ENCODE assay signal across 14 cellular contexts in the genomic region with DNA sequence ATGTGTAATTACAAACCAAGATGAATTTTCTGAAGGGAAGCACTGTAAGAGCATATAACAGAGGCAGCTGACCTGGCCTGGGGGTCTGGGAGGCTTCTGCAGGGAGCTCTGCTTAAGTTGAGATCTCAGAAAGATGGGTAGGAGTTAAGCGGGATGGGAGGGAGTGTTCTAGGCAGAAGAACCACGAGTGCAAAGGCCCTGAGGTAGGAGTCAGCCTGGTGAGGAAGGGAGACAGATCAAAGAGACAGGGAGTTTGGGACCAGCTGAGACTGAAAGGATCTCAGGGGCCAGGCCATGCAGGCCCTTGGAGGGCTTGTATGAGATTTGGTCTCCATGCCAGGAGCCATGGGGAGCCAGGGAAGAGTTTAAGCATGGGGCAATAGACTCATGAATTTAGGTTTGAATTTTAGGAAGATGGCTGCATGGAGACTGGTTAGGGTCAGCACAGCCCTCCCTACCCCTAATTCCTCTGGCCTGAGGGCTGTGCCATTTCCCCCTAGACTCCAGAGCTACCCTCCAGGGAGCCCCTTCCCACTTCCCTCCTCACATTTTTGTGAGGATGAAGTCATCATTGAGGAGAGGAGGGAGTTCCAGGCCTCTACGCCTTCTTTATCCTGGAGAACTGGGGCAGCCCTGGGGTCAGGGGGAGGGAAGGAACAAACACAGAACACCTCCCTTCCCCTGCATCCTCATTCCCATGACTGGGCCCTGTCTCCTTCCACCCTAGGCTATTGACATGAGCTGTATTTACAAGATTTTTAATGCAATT. TPM values are rescaled to one million over a fixed set of nuclear protein-coding genes. Genes with fewer than 3 reads are reported as not detected.
DNase-seq lines count a peak whose midpoint lies in the region; ATAC-seq and TF ChIP-seq lines count a peak whose summit lies in the region.
"Had no signal": no experiment of that assay in that cellular context is flagged by ENCODE, and none has a peak within 500 bp of the region (broad histone marks: within the 10 kb centered on the region; RNA-seq: fewer than 3 reads in every experiment).

No MANE protein-coding gene starts in this region.

- DNase-seq in endodermal cell: peak; percentile 75
- DNase-seq in neural crest cell (ENCODE audit: low read depth, low spot score): no peak
- no peak for DNase-seq in SKM-1 (lab: John Stamatoyannopoulos, UW; ENCODE audit: unreplicated experiment)
- DNase-seq in NAMALWA (ENCODE audit: low spot score): no peak
- DNase-seq: Caco-2, NCI-H1092 treated with DMSO at 0.1 percent for 48 hours, NCI-H1694 treated with DMSO at 0.1 percent for 48 hours, NCI-H446 treated with DMSO at 0.1 percent for 48 hours, NCI-H774 had no signal

- H3K9ac ChIP-seq in BLaER1 treated with 17β-estradiol and CSF1 and Interleukin-3, amounts not matched to agents 10 nM and 100 nM: no peak overlapping the region
- no peak overlapping the region for H3K9ac ChIP-seq in HUES48 (ENCODE audit: low read depth, low read length)
- H3K9ac ChIP-seq in endodermal cell (ENCODE audit: extremely low read depth, low read length, poor library complexity, severe bottlenecking): no peak overlapping the region

- no peak overlapping the region for H3K4me3 Mint-ChIP-seq in endodermal cell
- peak overlapping the region; percentile 27 for H3K4me3 Mint-ChIP-seq in neural crest cell

- H4K20me1 ChIP-seq in BLaER1 treated with 17β-estradiol and CSF1 and Interleukin-3, amounts not matched to agents 10 nM and 100 nM: no peaks in the 10 kb centered on the region

- H3K9me3 Mint-ChIP-seq in endodermal cell (no peaks in the 10 kb centered on the region), neural crest cell (no peaks in the 10 kb centered on the region)

- H3K36me3 ChIP-seq in BLaER1 treated with 17β-estradiol and CSF1 and Interleukin-3, amounts not matched to agents 10 nM and 100 nM: no peaks in the 10 kb centered on the region
- H3K36me3 ChIP-seq in HUES48 (ENCODE audit: control insufficient read depth, insufficient read depth, low read length): no peaks in the 10 kb centered on the region
- no peaks in the 10 kb centered on the region for H3K36me3 ChIP-seq in endodermal cell (ENCODE audit: control insufficient read depth, insufficient read depth, low read length)

- 76 to 86% methylated on average over 2 to 3 of the region's 3 CpGs for WGBS in endodermal cell (ENCODE audit: insufficient coverage in 1 of 2, insufficient read length in 1 of 2), 2 experiments

- peaks cover 35 to 58% (median 47%) of the 10 kb centered on the region in 10 experiments for H3K4me1 ChIP-seq in BLaER1 treated with 17β-estradiol and CSF1 and Interleukin-3, amounts not matched to agents 10 nM and 100 nM
- H3K4me1 ChIP-seq in HUES48 (ENCODE audit: control insufficient read depth, insufficient read depth, low read length) (peaks cover 24% of the 10 kb centered on the region), endodermal cell (ENCODE audit: control insufficient read depth, insufficient read depth, low read length) (peaks cover 7% of the 10 kb centered on the region)

- H3K9me3 ChIP-seq in BLaER1 treated with 17β-estradiol and CSF1 and Interleukin-3, amounts not matched to agents 10 nM and 100 nM (replicated peaks in 1 of 11): no peaks in the 10 kb centered on the region
- H3K9me3 ChIP-seq in HUES48 (ENCODE audit: control insufficient read depth, insufficient read depth, low read length) (no peaks in the 10 kb centered on the region), endodermal cell (ENCODE audit: control insufficient read depth, low read length) (no peaks in the 10 kb centered on the region)
- H3K9me3 ChIP-seq: A549, Caco-2 had no signal

- H3K4me3 ChIP-seq in BLaER1 treated with 17β-estradiol and CSF1 and Interleukin-3, amounts not matched to agents 10 nM and 100 nM: no peak overlapping the region
- H3K4me3 ChIP-seq in HUES48 (ENCODE audit: low read depth, low read length) (no peak overlapping the region), endodermal cell (ENCODE audit: low read length) (no peak overlapping the region)
- H3K4me3 ChIP-seq: A549 had no signal

- ATAC-seq in GM18868 (IDR thresholded peaks at IDR 0.05; ENCODE audit: unreplicated experiment): no peak
- ATAC-seq: A549 had no signal

- H3K27ac Mint-ChIP-seq in endodermal cell: peak overlapping the region; percentile 20
- H3K27ac Mint-ChIP-seq in neural crest cell (ENCODE audit: unreplicated experiment): no peak overlapping the region

- no peaks in the 10 kb centered on the region for H3K36me3 Mint-ChIP-seq in endodermal cell (ENCODE audit: low read depth)
- H3K36me3 Mint-ChIP-seq in neural crest cell (ENCODE audit: low read depth): no peaks in the 10 kb centered on the region

- H3K4me2 ChIP-seq in BLaER1 treated with 17β-estradiol and CSF1 and Interleukin-3, amounts not matched to agents 10 nM and 100 nM: peak overlapping the region in 7 of 11 experiments; percentile 1 to 18 (median 16); a peak in 6 of 22 replicates
- H3K4me2 ChIP-seq: A549 had no signal

- TF ChIP-seq CTCF in endodermal cell (conservative IDR thresholded peaks at IDR 0.05) (no peak), neural crest cell (conservative IDR thresholded peaks at IDR 0.05) (no peak)

- H3K4me1 Mint-ChIP-seq in endodermal cell (peaks cover 2% of the 10 kb centered on the region), neural crest cell (peaks cover 42% of the 10 kb centered on the region)

- H3K27ac ChIP-seq in BLaER1 treated with 17β-estradiol and CSF1 and Interleukin-3, amounts not matched to agents 10 nM and 100 nM: 0 out of 22 replicates have a peak overlapping the region, but pooled peaks of 1 of the 11 experiments have one; percentile 6
- H3K27ac ChIP-seq in HUES48 (ENCODE audit: low read depth, low read length) (peak overlapping the region; percentile 59), endodermal cell (ENCODE audit: low read depth, low read length) (no peak overlapping the region)
- H3K27ac ChIP-seq: A549 had no signal

- no peaks in the 10 kb centered on the region for H3K27me3 ChIP-seq in BLaER1 treated with 17β-estradiol and CSF1 and Interleukin-3, amounts not matched to agents 10 nM and 100 nM
- H3K27me3 ChIP-seq in HUES48 (ENCODE audit: control insufficient read depth, insufficient read depth, low read length) (peaks cover 6% of the 10 kb centered on the region; the same call in 1 of the 2 replicates), endodermal cell (ENCODE audit: control insufficient read depth, insufficient read depth, low read length, poor library complexity, severe bottlenecking) (peaks cover 7% of the 10 kb centered on the region)

- H3K27me3 Mint-ChIP-seq in endodermal cell (ENCODE audit: insufficient read depth): peaks cover 27% of the 10 kb centered on the region
- H3K27me3 Mint-ChIP-seq in neural crest cell (ENCODE audit: low read depth): peaks cover 7% of the 10 kb centered on the region

RNA-seq across cellular contexts. Expression of a gene that starts 4.8 kb away (rescaled TPM):
- 10 to 100 TPM; 32.5 to 41.3 TPM for total RNA-seq in endodermal cell
- 29.7 TPM for polyA plus RNA-seq in endodermal cell (2013, experiment 1 of 2)
- polyA plus RNA-seq in endodermal cell (2013, experiment 2 of 2): 27.0 TPM
- 36.0 and 39.2 TPM in 2 replicates for total RNA-seq in neural crest cell
- total RNA-seq: G401 had no signal

RNA-seq across cellular contexts. Expression of a gene that starts 35.6 kb away (rescaled TPM):
- total RNA-seq in endodermal cell (10 to 100 TPM; 34.8 to 41.7 TPM), neural crest cell (20.4 and 20.6 TPM in 2 replicates)
- polyA plus RNA-seq in endodermal cell (2013, experiment 1 of 2): 30.3 TPM
- polyA plus RNA-seq in endodermal cell (2013, experiment 2 of 2): 23.9 TPM

RNA-seq across cellular contexts. Expression of a gene that starts 50.0 kb away (rescaled TPM):
- total RNA-seq in endodermal cell (1 to 10 TPM; 3.1 to 6.2 TPM), neural crest cell (6.5 and 6.9 TPM in 2 replicates)
- 6.4 TPM for polyA plus RNA-seq in endodermal cell (2013, experiment 1 of 2)
- polyA plus RNA-seq in endodermal cell (2013, experiment 2 of 2): 3.8 TPM

RNA-seq across cellular contexts. Expression of a gene that starts 50.2 kb away (rescaled TPM):
- total RNA-seq in endodermal cell (10 to 100 TPM; 73.3 to 78.9 TPM), neural crest cell (110 and 114 TPM in 2 replicates)
- polyA plus RNA-seq in endodermal cell (2013, experiment 1 of 2): 91.5 TPM
- 74.8 TPM for polyA plus RNA-seq in endodermal cell (2013, experiment 2 of 2)
